ENCODE assay signal across 26 cellular contexts in genomic region chr5:107549567-107549966, GRCh38.
"Had no signal": no experiment of that assay in that cellular context is flagged by ENCODE, and none has a peak within 500 bp of the region (broad histone marks: within the 10 kb centered on the region; RNA-seq: fewer than 3 reads in every experiment).

No MANE protein-coding gene starts in this region.

- H3K4me2 ChIP-seq: hepatocyte, neural progenitor cell had no signal

- H3K9me3 Mint-ChIP-seq: activated CD4-positive, alpha-beta memory T cell treated with anti-CD3 and anti-CD28 coated beads for 36 hours; activated naive CD4-positive, alpha-beta T cell treated with anti-CD3 and anti-CD28 coated beads, Interleukin-2, amount 10 ng/mL, durations not matched to agents 7 days and 5 days; activated naive CD8-positive, alpha-beta T cell treated with anti-CD3 and anti-CD28 coated beads, Interleukin-2, amount 10 ng/mL, durations not matched to agents 7 days and 5 days; brain; memory B cell; naive thymus-derived CD8-positive, alpha-beta T cell; neural progenitor cell; stimulated activated effector memory CD8-positive, alpha-beta T cell treated with anti-CD3 and anti-CD28 coated beads, Interleukin-12 subunit alpha, Interleukin-12 subunit beta, amount 100 ng/mL, for 72 hours had no signal

- H3K9me3 ChIP-seq: ascending aorta, colonic mucosa, gastrocnemius medialis, tibial nerve had no signal

- H3K4me1 ChIP-seq: colonic mucosa had no signal

- H3K4me3 Mint-ChIP-seq: activated CD4-positive, alpha-beta memory T cell treated with anti-CD3 and anti-CD28 coated beads for 36 hours; activated naive CD4-positive, alpha-beta T cell treated with anti-CD3 and anti-CD28 coated beads, Interleukin-2, amount 10 ng/mL, durations not matched to agents 7 days and 5 days; activated naive CD8-positive, alpha-beta T cell treated with anti-CD3 and anti-CD28 coated beads, Interleukin-2, amount 10 ng/mL, durations not matched to agents 7 days and 5 days; brain; memory B cell; naive thymus-derived CD8-positive, alpha-beta T cell; neural progenitor cell; stimulated activated effector memory CD8-positive, alpha-beta T cell treated with anti-CD3 and anti-CD28 coated beads, Interleukin-12 subunit alpha, Interleukin-12 subunit beta, amount 100 ng/mL, for 72 hours had no signal

- H3K36me3 ChIP-seq: ascending aorta, cardiac muscle cell, colonic mucosa, gastrocnemius medialis, tibial nerve had no signal

- H3K27me3 ChIP-seq: ascending aorta, cardiac muscle cell, colonic mucosa, gastrocnemius medialis, hepatocyte, neural progenitor cell, tibial nerve had no signal

- ATAC-seq: gastrocnemius medialis; naive thymus-derived CD8-positive, alpha-beta T cell; sciatic nerve; stimulated activated effector memory CD8-positive, alpha-beta T cell treated with anti-CD3 and anti-CD28 coated beads, Interleukin-12 subunit alpha, Interleukin-12 subunit beta, amount 100 ng/mL, for 72 hours had no signal

- H3K27ac Mint-ChIP-seq: activated CD4-positive, alpha-beta memory T cell treated with anti-CD3 and anti-CD28 coated beads for 36 hours; activated naive CD4-positive, alpha-beta T cell treated with anti-CD3 and anti-CD28 coated beads, Interleukin-2, amount 10 ng/mL, durations not matched to agents 7 days and 5 days; activated naive CD8-positive, alpha-beta T cell treated with anti-CD3 and anti-CD28 coated beads, Interleukin-2, amount 10 ng/mL, durations not matched to agents 7 days and 5 days; brain; memory B cell; naive thymus-derived CD8-positive, alpha-beta T cell; neural progenitor cell; stimulated activated effector memory CD8-positive, alpha-beta T cell treated with anti-CD3 and anti-CD28 coated beads, Interleukin-12 subunit alpha, Interleukin-12 subunit beta, amount 100 ng/mL, for 72 hours had no signal

- H2AFZ ChIP-seq: hepatocyte, neural progenitor cell had no signal

- H3K27me3 Mint-ChIP-seq: activated naive CD8-positive, alpha-beta T cell treated with anti-CD3 and anti-CD28 coated beads, Interleukin-2, amount 10 ng/mL, durations not matched to agents 7 days and 5 days; brain; memory B cell had no signal

- DNase-seq: activated CD4-positive, alpha-beta memory T cell treated with anti-CD3 and anti-CD28 coated beads for 36 hours; activated CD4-positive, alpha-beta T cell treated with anti-CD3 and anti-CD28 coated beads for 4 hours; activated CD8-positive, alpha-beta memory T cell treated with anti-CD3 and anti-CD28 coated beads, Interleukin-2, amount 50 U/mL, for 4 hours; activated gamma-delta T cell; activated naive CD4-positive, alpha-beta T cell treated with anti-CD3 and anti-CD28 coated beads, Interleukin-2, amount 10 ng/mL, durations not matched to agents 7 days and 5 days; activated naive CD8-positive, alpha-beta T cell treated with anti-CD3 and anti-CD28 coated beads, Interleukin-2, amount 10 ng/mL, durations not matched to agents 7 days and 5 days; activated T-cell treated with anti-CD3 and anti-CD28 coated beads, Interleukin-2, amount 50 U/mL, for 1 hour; cerebellar nuclear complex; colonic mucosa; effector memory CD4-positive, alpha-beta T cell; gastrocnemius medialis; glutamatergic neuron; islet precursor cell; naive thymus-derived CD8-positive, alpha-beta T cell; posterior cingulate gyrus; stimulated activated CD4-positive, alpha-beta T cell treated with anti-CD3 and anti-CD28 coated beads, Interleukin-4, amount 100 ng/mL, for 24 hours had no signal

- H3K4me3 ChIP-seq: ascending aorta, cardiac muscle cell, colonic mucosa, gastrocnemius medialis, hepatocyte, neural progenitor cell, skin epidermis, tibial nerve had no signal

- H3K4me1 Mint-ChIP-seq: activated naive CD4-positive, alpha-beta T cell treated with anti-CD3 and anti-CD28 coated beads, Interleukin-2, amount 10 ng/mL, durations not matched to agents 7 days and 5 days; activated naive CD8-positive, alpha-beta T cell treated with anti-CD3 and anti-CD28 coated beads, Interleukin-2, amount 10 ng/mL, durations not matched to agents 7 days and 5 days; memory B cell; naive thymus-derived CD8-positive, alpha-beta T cell; stimulated activated effector memory CD8-positive, alpha-beta T cell treated with anti-CD3 and anti-CD28 coated beads, Interleukin-12 subunit alpha, Interleukin-12 subunit beta, amount 100 ng/mL, for 72 hours had no signal

- H3K36me3 Mint-ChIP-seq: activated CD4-positive, alpha-beta memory T cell treated with anti-CD3 and anti-CD28 coated beads for 36 hours; activated naive CD4-positive, alpha-beta T cell treated with anti-CD3 and anti-CD28 coated beads, Interleukin-2, amount 10 ng/mL, durations not matched to agents 7 days and 5 days; activated naive CD8-positive, alpha-beta T cell treated with anti-CD3 and anti-CD28 coated beads, Interleukin-2, amount 10 ng/mL, durations not matched to agents 7 days and 5 days; brain; memory B cell; naive thymus-derived CD8-positive, alpha-beta T cell; stimulated activated effector memory CD8-positive, alpha-beta T cell treated with anti-CD3 and anti-CD28 coated beads, Interleukin-12 subunit alpha, Interleukin-12 subunit beta, amount 100 ng/mL, for 72 hours had no signal

- H3K27ac ChIP-seq: ascending aorta, cardiac muscle cell, colonic mucosa, gastrocnemius medialis, hepatocyte, neural progenitor cell, tibial nerve had no signal
